Comparison of ENCODE assay signal across 8 cellular contexts in the genomic region with DNA sequence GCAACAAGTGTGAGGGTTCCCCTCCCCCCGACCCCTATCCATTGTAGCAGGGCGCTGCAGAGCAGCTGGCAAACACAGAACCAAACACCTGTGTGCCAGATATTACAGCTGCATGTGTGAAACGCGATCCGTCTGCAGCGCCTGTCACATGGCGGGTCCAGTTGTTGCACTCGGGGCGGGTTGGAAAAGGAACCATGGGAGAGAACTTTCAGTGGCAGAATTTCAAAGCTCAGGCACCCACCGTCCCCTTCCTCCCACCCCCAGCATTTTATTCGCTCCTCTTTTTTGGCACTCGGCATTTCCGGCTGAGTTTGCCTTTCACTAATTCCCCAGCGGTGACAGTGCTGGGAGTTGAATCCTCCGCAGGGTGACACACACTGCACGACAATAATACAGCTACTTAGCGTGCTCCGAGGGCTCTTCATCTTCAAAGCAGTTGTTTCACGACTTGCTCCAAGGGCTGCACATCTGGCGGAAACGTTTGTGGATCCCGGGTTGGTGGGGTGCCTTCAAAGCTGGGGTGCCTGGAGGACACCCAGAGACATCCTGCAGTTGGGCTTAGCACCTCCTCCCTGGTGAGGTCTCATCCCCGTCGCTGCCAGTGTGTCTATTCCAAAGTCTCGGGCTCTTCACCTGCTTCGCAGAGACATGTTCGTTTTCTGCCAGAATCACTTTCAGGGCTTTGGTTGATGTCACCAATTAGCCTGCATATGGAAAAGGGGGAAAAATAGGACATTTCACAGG.
A peak's percentile ranks its signal among the peaks of the same experiment; 100 is the strongest.
DNase-seq lines count a peak whose midpoint lies in the region; ATAC-seq, FAIRE-seq and TF ChIP-seq lines count a peak whose summit lies in the region.

No MANE protein-coding gene starts in this region.

- no peak overlapping the region for H2AFZ ChIP-seq in K562 (ENCODE audit: low read depth, low read length)

- TF ChIP-seq POLR2A in K562 (conservative IDR thresholded peaks at IDR 0.05) = no peak

- intact Hi-C loops in K562 (cut with micrococcal nuclease) = no loop called here
- intact Hi-C loops in mucosa of descending colon (cut with DNase I, micrococcal nuclease) = no loop called here

- TF ChIP-seq CTCF in K562 (IDR thresholded peaks at IDR 0.05 in 2 of 3, conservative IDR thresholded peaks at IDR 0.05 in 1 of 3; ENCODE audit: insufficient read depth in 2 of 3, low read depth in 1 of 3, low read length in 3 of 3) = no peak
- TF ChIP-seq CTCF in mucosa of descending colon (IDR thresholded peaks at IDR 0.05) = no peak

- H3K27me3 ChIP-seq in K562 (ENCODE audit: control insufficient read depth in 2 of 2, insufficient read depth in 2 of 2, low read length in 2 of 2) = peaks cover 64 to 88% of the 10 kb centered on the region in 2 experiments

- H3K27ac ChIP-seq in K562 (ENCODE audit: extremely low read depth, low read depth, low read length) = no peak overlapping the region

- no peak for TF ChIP-seq RAD21 in K562 (CRISPR knock-in tag; conservative IDR thresholded peaks at IDR 0.05 in 1 of 2, IDR thresholded peaks at IDR 0.05 in 1 of 2)

- no peaks in the 10 kb centered on the region for H3K9me1 ChIP-seq in K562 (ENCODE audit: control insufficient read depth, insufficient read depth, low read length)

- POLR2A ChIA-PET in K562 (lab: Yijun Ruan, JAX) = interaction anchor here (0.5 to 0.7 kb wide), 2 partner anchors 30 to 111 kb away, joined by 3 read pairs; no protein-coding TSS in a partner anchor

- H3K4me2 ChIP-seq in K562 (ENCODE audit: insufficient read depth, low read length) = no peak overlapping the region

- H3K36me3 ChIP-seq in K562 (ENCODE audit: control insufficient read depth, insufficient read depth, low read length) (no peaks in the 10 kb centered on the region), mucosa of descending colon (ENCODE audit: low read depth) (no peaks in the 10 kb centered on the region)

- CTCF ChIA-PET in K562 (lab: Yijun Ruan, JAX; ENCODE audit: low intra/inter-chr PET ratio) = no interaction called here

- no peaks in the 10 kb centered on the region for H3K79me2 ChIP-seq in K562 (ENCODE audit: control insufficient read depth, insufficient read depth, low read length)

- no peak for FAIRE-seq in K562 (lab: Jason Lieb, UNC)

- TF ChIP-seq EP300 in K562 (IDR thresholded peaks at IDR 0.05; ENCODE audit: low read length) = no peak

- H3K27me3 Mint-ChIP-seq in effector memory CD8-positive, alpha-beta T cell = peaks cover 50 to 60% of the 10 kb centered on the region in 2 donors

- no peaks in the 10 kb centered on the region for H3K9me3 ChIP-seq in K562 (replicated peaks; ENCODE audit: control insufficient read depth, insufficient read depth, low read depth, low read length)
- no peaks in the 10 kb centered on the region for H3K9me3 ChIP-seq in mucosa of descending colon

- H3K36me3 Mint-ChIP-seq in effector memory CD8-positive, alpha-beta T cell (ENCODE audit: insufficient read depth) = no peaks in the 10 kb centered on the region

- H3K9ac ChIP-seq in K562 (ENCODE audit: insufficient read depth in 1 of 2, low read depth in 2 of 2, low read length in 2 of 2) = peak overlapping the region in 1 of 2 experiments; percentile 7; a peak in 1 of 4 replicates

- no peaks in the 10 kb centered on the region for H4K20me1 ChIP-seq in K562 (replicated peaks; ENCODE audit: control insufficient read depth, insufficient read depth, low read length)

- DNase-seq in COR-L47 (lab: John Stamatoyannopoulos, UW) (peak; percentile 79), NCI-H1694 (lab: John Stamatoyannopoulos, UW) (peak; percentile 49), K562 (ENCODE audit: extremely low read depth in 1 of 4, low spot score in 3 of 4) (no peak), mucosa of descending colon (no peak)
- no peak for DNase-seq in effector memory CD8-positive, alpha-beta T cell

- no peak overlapping the region for H3K4me3 Mint-ChIP-seq in effector memory CD8-positive, alpha-beta T cell

- ATAC-seq in K562 (peak; percentile 18; the same call in 1 of the 3 replicates), mucosa of descending colon (peak; percentile 39), GM21381 (IDR thresholded peaks at IDR 0.05; ENCODE audit: unreplicated experiment) (no peak), GM21723 (IDR thresholded peaks at IDR 0.05; ENCODE audit: unreplicated experiment) (no peak), HG03457 (IDR thresholded peaks at IDR 0.05; ENCODE audit: unreplicated experiment) (no peak)
- ATAC-seq in effector memory CD8-positive, alpha-beta T cell (replicated peaks) = no peak

- H3K4me1 ChIP-seq in K562 (replicated peaks in 1 of 2; ENCODE audit: control insufficient read depth in 2 of 2, insufficient read depth in 2 of 2, low read length in 2 of 2) (peaks cover 0 to 2% of the 10 kb centered on the region in 2 experiments; a peak in 1 of 5 replicates), mucosa of descending colon (ENCODE audit: low read depth) (no peaks in the 10 kb centered on the region)

- H3K4me1 Mint-ChIP-seq in effector memory CD8-positive, alpha-beta T cell (ENCODE audit: low read depth in 2 of 2) = no peaks in the 10 kb centered on the region

- BruUV-seq in K562 (replicated peaks; lab: Mats Ljungman, UMichigan) = no TSS peak

- H3K27ac Mint-ChIP-seq in effector memory CD8-positive, alpha-beta T cell = no peak overlapping the region

- H3K4me3 ChIP-seq in K562 = no peak overlapping the region
- H3K4me3 ChIP-seq in mucosa of descending colon = no peak overlapping the region

- in situ Hi-C loops in K562 (cut with MboI) = no loop called here

- under 1% methylated on average over 27 of the region's 27 CpGs for WGBS in K562 (ENCODE audit: insufficient coverage, low coverage, missing lambda C conversion rate)

- no peaks in the 10 kb centered on the region for H3K9me3 Mint-ChIP-seq in effector memory CD8-positive, alpha-beta T cell

TF ChIP-seq in K562, 482 proteins besides CTCF, POLR2A, EP300 and RAD21:
- no peak for TF ChIP-seq GTF2B (IDR thresholded peaks at IDR 0.05; ENCODE audit: extremely low read depth, insufficient read length)
- TF ChIP-seq CBX2 (IDR thresholded peaks at IDR 0.05; ENCODE audit: insufficient read depth, low read length, poor library complexity, severe bottlenecking) = peak; percentile 59
- peak; percentile 46 for TF ChIP-seq CBX8 (IDR thresholded peaks at IDR 0.05; ENCODE audit: borderline replicate concordance, extremely low read depth, low read depth, low read length, poor library complexity, severe bottlenecking)

Comparison
In these comparisons a context has a peak if more than half of its experiments do, and no peak if none do; other contexts are left out.
1. DNase-seq: peak in COR-L47 (single experiment) and NCI-H1694 (single experiment); none in K562 (0 of 4), mucosa of descending colon (0 of 3) and effector memory CD8-positive, alpha-beta T cell (0 of 3).
2. ATAC-seq: peak in K562 (single experiment) and mucosa of descending colon (single experiment); none in GM21381 (single experiment), GM21723 (single experiment), HG03457 (single experiment) and effector memory CD8-positive, alpha-beta T cell (single experiment).